ENCODE assay signal across 23 cellular contexts in genomic region chr11:129146196-129146595, GRCh38. TPM values are rescaled to one million over a fixed set of nuclear protein-coding genes. Genes with fewer than 3 reads are reported as not detected.
A peak's percentile ranks its signal among the peaks of the same experiment; 100 is the strongest.
DNase-seq lines count a peak whose midpoint lies in the region; ATAC-seq, FAIRE-seq and TF ChIP-seq lines count a peak whose summit lies in the region.
"Had no signal": no experiment of that assay in that cellular context is flagged by ENCODE, and none has a peak within 500 bp of the region (broad histone marks: within the 10 kb centered on the region; RNA-seq: fewer than 3 reads in every experiment).

No MANE protein-coding gene starts in this region.

- H3K9me3 Mint-ChIP-seq in CD14-positive monocyte, result peaks cover 18 to 28% (median 22%) of the 10 kb centered on the region in 7 donors
- H3K9me3 Mint-ChIP-seq in activated CD8-positive, alpha-beta T cell treated with anti-CD3 and anti-CD28 coated beads, Interleukin-2, amount 10 ng/mL, durations not matched to agents 7 days and 5 days (ENCODE audit: insufficient read depth), result peaks cover 15% of the 10 kb centered on the region

- H3K4me1 Mint-ChIP-seq in CD14-positive monocyte, result peaks cover 2% of the 10 kb centered on the region
- no peaks in the 10 kb centered on the region for H3K4me1 Mint-ChIP-seq in activated CD8-positive, alpha-beta T cell treated with anti-CD3 and anti-CD28 coated beads, Interleukin-2, amount 10 ng/mL, durations not matched to agents 7 days and 5 days (ENCODE audit: low read depth)
- H3K4me1 Mint-ChIP-seq: activated naive CD8-positive, alpha-beta T cell treated with anti-CD3 and anti-CD28 coated beads, Interleukin-2, amount 50 U/mL, for 24 hours; CD4-positive, CD25-positive, alpha-beta regulatory T cell had no signal

- in situ Hi-C loops in GM23248 (cut with MboI) (no loop called here), HepG2 (cut with HindIII; ENCODE audit: extremely low pct_ligation_motif_present, low pct_unique_long_range_greater_than_20kb) (no loop called here)

- ATAC-seq in activated CD8-positive, alpha-beta T cell treated with anti-CD3 and anti-CD28 coated beads, Interleukin-2, amount 10 ng/mL, durations not matched to agents 7 days and 5 days, result no peak
- no peak for ATAC-seq in HepG2
- ATAC-seq: activated naive CD8-positive, alpha-beta T cell treated with anti-CD3 and anti-CD28 coated beads, Interleukin-2, amount 50 U/mL, for 24 hours; esophagus mucosa; K562; left lobe of liver had no signal

- H3K4me2 ChIP-seq in GM23248 (ENCODE audit: unreplicated experiment) (no peak overlapping the region), keratinocyte (ENCODE audit: control insufficient read depth, extremely low read depth, insufficient read depth, low read depth, low read length) (peak overlapping the region; percentile 3), HepG2 (ENCODE audit: low read depth, low read length) (no peak overlapping the region)

- FAIRE-seq in keratinocyte (lab: Jason Lieb, UNC) (peak; percentile 65), HepG2 (lab: Jason Lieb, UNC) (no peak)
- FAIRE-seq: K562 had no signal

- H3K36me3 ChIP-seq in GM23248 (ENCODE audit: low read depth) (no peaks in the 10 kb centered on the region), keratinocyte (ENCODE audit: control insufficient read depth in 2 of 2, extremely low read depth in 1 of 2, insufficient read depth in 2 of 2, low read length in 2 of 2) (no peaks in the 10 kb centered on the region), HepG2 (replicated peaks in 1 of 2; ENCODE audit: control insufficient read depth in 1 of 2, insufficient read depth in 2 of 2, low read length in 2 of 2) (no peaks in the 10 kb centered on the region)
- H3K36me3 ChIP-seq: cardiac muscle cell, vagina had no signal

- no peak overlapping the region for H3K27ac Mint-ChIP-seq in CD14-positive monocyte
- no peak overlapping the region for H3K27ac Mint-ChIP-seq in activated CD8-positive, alpha-beta T cell treated with anti-CD3 and anti-CD28 coated beads, Interleukin-2, amount 10 ng/mL, durations not matched to agents 7 days and 5 days
- H3K27ac Mint-ChIP-seq: activated naive CD8-positive, alpha-beta T cell treated with anti-CD3 and anti-CD28 coated beads, Interleukin-2, amount 50 U/mL, for 24 hours; CD4-positive, CD25-positive, alpha-beta regulatory T cell; nephron progenitor cell had no signal

- H2AFZ ChIP-seq in GM23248 (no peak overlapping the region), keratinocyte (ENCODE audit: control insufficient read depth, low read length) (no peak overlapping the region), HepG2 (ENCODE audit: low read length) (no peak overlapping the region)

- H3K4me1 ChIP-seq in GM23248 (ENCODE audit: insufficient read depth), result peaks cover 24% of the 10 kb centered on the region
- peaks cover 44% of the 10 kb centered on the region for H3K4me1 ChIP-seq in keratinocyte (ENCODE audit: control insufficient read depth, extremely low read depth, insufficient read depth, low read length)
- H3K4me1 ChIP-seq in HepG2 (ENCODE audit: insufficient read depth, low read length), result peaks cover 37% of the 10 kb centered on the region

- H4K20me1 ChIP-seq in GM23248 (ENCODE audit: insufficient read depth) (no peaks in the 10 kb centered on the region), keratinocyte (ENCODE audit: control insufficient read depth, extremely low read depth, insufficient read depth, low read length) (no peaks in the 10 kb centered on the region), HepG2 (ENCODE audit: insufficient read depth, low read length) (no peaks in the 10 kb centered on the region)

- TF ChIP-seq POLR2A in HepG2 (IDR thresholded peaks at IDR 0.05; ENCODE audit: insufficient read depth in 1 of 2, low read depth in 2 of 2, low read length in 2 of 2), result no peak

- DNase-seq in GM23248 (peak; percentile 6), RWPE1 (ENCODE audit: low spot score) (peak; percentile 5), dermis blood vessel endothelial cell (peak; percentile 11), keratinocyte (ENCODE audit: low read depth, low spot score) (no peak), CD14-positive monocyte (ENCODE audit: low spot score) (no peak), HepG2 (ENCODE audit: low spot score) (no peak), GDM1 (lab: John Stamatoyannopoulos, UW) (no peak)
- DNase-seq in activated CD8-positive, alpha-beta T cell treated with anti-CD3 and anti-CD28 coated beads, Interleukin-2, amount 10 ng/mL, durations not matched to agents 7 days and 5 days, result no peak
- DNase-seq: activated CD8-positive, alpha-beta memory T cell treated with anti-CD3 and anti-CD28 coated beads, Interleukin-2, amount 50 U/mL, for 48 hours; activated naive CD8-positive, alpha-beta T cell treated with anti-CD3 and anti-CD28 coated beads, Interleukin-2, amount 50 U/mL, for 24 hours; CD4-positive, CD25-positive, alpha-beta regulatory T cell; DMS 273 treated with DMSO at 0.1 percent for 48 hours; GF-D8; head of caudate nucleus; midbrain; NCI-H1694; nephron progenitor cell; T-helper 1 cell had no signal

- POLR2A ChIA-PET in RWPE1 (lab: Yijun Ruan, JAX; ENCODE audit: low non-redundant PET), result no interaction called here
- POLR2A ChIA-PET in activated CD8-positive, alpha-beta T cell treated with anti-CD3 and anti-CD28 coated beads, Interleukin-2, amount 10 ng/mL, durations not matched to agents 7 days and 5 days (lab: Charles Lee), result no interaction called here
- POLR2A ChIA-PET in HepG2 (lab: Yijun Ruan, JAX), result no interaction called here

- H3K79me2 ChIP-seq in GM23248 (ENCODE audit: insufficient read depth) (peaks cover 60% of the 10 kb centered on the region), keratinocyte (ENCODE audit: control insufficient read depth, insufficient read depth, low read length) (peaks cover 49% of the 10 kb centered on the region), HepG2 (ENCODE audit: insufficient read depth, low read length) (peaks cover 10% of the 10 kb centered on the region)

- intact Hi-C loops in CD14-positive monocyte (cut with micrococcal nuclease) (no loop called here), HepG2 (cut with micrococcal nuclease; ENCODE audit: unreplicated experiment) (no loop called here)

- CTCF ChIA-PET in RWPE1 (lab: Yijun Ruan, JAX) (interaction anchor here (0.6 to 0.7 kb wide), 2 partner anchors 23 to 1111 kb away, joined by 3 to 4 read pairs; no protein-coding TSS in a partner anchor), HepG2 (lab: Yijun Ruan, JAX; ENCODE audit: low intra/inter-chr PET ratio, low total read pairs) (no interaction called here)
- CTCF ChIA-PET in activated CD8-positive, alpha-beta T cell treated with anti-CD3 and anti-CD28 coated beads, Interleukin-2, amount 10 ng/mL, durations not matched to agents 7 days and 5 days (lab: Charles Lee), result no interaction called here

- no peak overlapping the region for H3K27ac ChIP-seq in GM23248
- H3K27ac ChIP-seq in RWPE1, result no peak overlapping the region
- peak overlapping the region; percentile 40 for H3K27ac ChIP-seq in keratinocyte (ENCODE audit: control insufficient read depth, insufficient read depth, low read length)
- H3K27ac ChIP-seq in HepG2 (ENCODE audit: extremely low read length, insufficient read depth, low read length), result no peak overlapping the region
- H3K27ac ChIP-seq: cardiac muscle cell, vagina had no signal

- no peaks in the 10 kb centered on the region for H3K27me3 Mint-ChIP-seq in CD14-positive monocyte (ENCODE audit: low read depth in 3 of 3)
- H3K27me3 Mint-ChIP-seq in activated CD8-positive, alpha-beta T cell treated with anti-CD3 and anti-CD28 coated beads, Interleukin-2, amount 10 ng/mL, durations not matched to agents 7 days and 5 days (ENCODE audit: low read depth), result no peaks in the 10 kb centered on the region
- H3K27me3 Mint-ChIP-seq: activated naive CD8-positive, alpha-beta T cell treated with anti-CD3 and anti-CD28 coated beads, Interleukin-2, amount 50 U/mL, for 24 hours had no signal

- no peaks in the 10 kb centered on the region for H3K9me3 ChIP-seq in GM23248 (ENCODE audit: low read depth)
- no peaks in the 10 kb centered on the region for H3K9me3 ChIP-seq in keratinocyte (ENCODE audit: control insufficient read depth, low read depth, low read length)
- no peaks in the 10 kb centered on the region for H3K9me3 ChIP-seq in HepG2 (ENCODE audit: low read length)
- H3K9me3 ChIP-seq: vagina had no signal

- no peak for TF ChIP-seq EP300 in HepG2 (IDR thresholded peaks at IDR 0.05; ENCODE audit: low read depth in 2 of 2, low read length in 2 of 2)
- no peak for TF ChIP-seq EP300 in HepG2 (CRISPR knock-in tag; IDR thresholded peaks at IDR 0.05; ENCODE audit: borderline replicate concordance)

- TF ChIP-seq CTCF in RWPE1 (conservative IDR thresholded peaks at IDR 0.05; ENCODE audit: low read depth) (no peak), keratinocyte (optimal IDR thresholded peaks at IDR 0.05 in 1 of 3, IDR thresholded peaks at IDR 0.05 in 1 of 3, conservative IDR thresholded peaks at IDR 0.05 in 1 of 3; ENCODE audit: extremely low read depth in 1 of 3, insufficient read depth in 2 of 3, low read length in 3 of 3) (no peak), CD14-positive monocyte (IDR thresholded peaks at IDR 0.05) (no peak), HepG2 (CRISPR knock-in tag; IDR thresholded peaks at IDR 0.05) (no peak)

- H3K9me2 ChIP-seq in GM23248 (ENCODE audit: insufficient read depth), result no peaks in the 10 kb centered on the region

- TF ChIP-seq RAD21 in HepG2 (CRISPR knock-in tag; IDR thresholded peaks at IDR 0.05), result no peak

- H3K27me3 ChIP-seq in GM23248 (replicated peaks; ENCODE audit: insufficient read depth), result no peaks in the 10 kb centered on the region
- H3K27me3 ChIP-seq in keratinocyte (ENCODE audit: control insufficient read depth, extremely low read depth, insufficient read depth, low read length), result no peaks in the 10 kb centered on the region
- no peaks in the 10 kb centered on the region for H3K27me3 ChIP-seq in HepG2 (ENCODE audit: control insufficient read depth in 1 of 2, insufficient read depth in 2 of 2, low read length in 2 of 2)
- H3K27me3 ChIP-seq: cardiac muscle cell, vagina had no signal

- H3K4me3 ChIP-seq in GM23248 (no peak overlapping the region), keratinocyte (ENCODE audit: control insufficient read depth in 2 of 3, extremely low read depth in 1 of 3, insufficient read depth in 2 of 3, low read depth in 1 of 3, low read length in 3 of 3) (no peak overlapping the region), HepG2 (replicated peaks in 1 of 3; ENCODE audit: insufficient read depth in 1 of 3, low read depth in 2 of 3, low read length in 3 of 3) (no peak overlapping the region)
- H3K4me3 ChIP-seq: cardiac muscle cell, K562, vagina had no signal

- dilution Hi-C loops in keratinocyte (cut with MboI; ENCODE audit: extremely low pct_ligation_motif_present, low sequenced_read_pairs), result no loop called here

- no TSS peak for BruUV-seq in HepG2 (replicated peaks; lab: Mats Ljungman, UMichigan)

- H3K9ac ChIP-seq in GM23248 (no peak overlapping the region), keratinocyte (ENCODE audit: control insufficient read depth, extremely low read depth, insufficient read depth, low read length) (no peak overlapping the region), HepG2 (ENCODE audit: insufficient read depth, low read depth, low read length) (no peak overlapping the region)

- peaks cover 2 to 11% of the 10 kb centered on the region in 2 donors for H3K36me3 Mint-ChIP-seq in CD14-positive monocyte
- H3K36me3 Mint-ChIP-seq in activated CD8-positive, alpha-beta T cell treated with anti-CD3 and anti-CD28 coated beads, Interleukin-2, amount 10 ng/mL, durations not matched to agents 7 days and 5 days (ENCODE audit: low read depth), result no peaks in the 10 kb centered on the region

- H3F3A ChIP-seq in GM23248 (ENCODE audit: insufficient read depth), result peaks cover 12% of the 10 kb centered on the region; the same call in 1 of the 2 replicates

- no peaks in the 10 kb centered on the region for H3K9me1 ChIP-seq in keratinocyte (ENCODE audit: control insufficient read depth, extremely low read depth, insufficient read depth, low read length)

- H3K4me3 Mint-ChIP-seq in CD14-positive monocyte, result no peak overlapping the region
- H3K4me3 Mint-ChIP-seq in activated CD8-positive, alpha-beta T cell treated with anti-CD3 and anti-CD28 coated beads, Interleukin-2, amount 10 ng/mL, durations not matched to agents 7 days and 5 days, result no peak overlapping the region
- H3K4me3 Mint-ChIP-seq: activated naive CD8-positive, alpha-beta T cell treated with anti-CD3 and anti-CD28 coated beads, Interleukin-2, amount 50 U/mL, for 24 hours; CD4-positive, CD25-positive, alpha-beta regulatory T cell; nephron progenitor cell had no signal

- 75 to 77% methylated on average over 2 of the region's 2 CpGs for WGBS in GM23248 (ENCODE audit: low coverage in 1 of 2, low lambda C conversion rate in 2 of 2, missing lambda C conversion rate in 2 of 2), 2 experiments
- WGBS in HepG2 (ENCODE audit: low lambda C conversion rate), result 98% methylated on average over 2 of the region's 2 CpGs

RNA-seq across cellular contexts. Expression of gene ARHGAP32, which starts 45.9 kb away (rescaled TPM):
- total RNA-seq in GM23248 (2014; rRNA removed; shearing (Covaris generic)), result 4.7 and 5.5 TPM in 2 replicates
- 1.2 and 1.3 TPM in 2 replicates for polyA plus RNA-seq in GM23248 (2016; fragmentation: Nextera tagmentation; extraction: Ambion mirVana)
- 6.6 and 9.0 TPM in 2 replicates for total RNA-seq in dermis blood vessel endothelial cell
- 10.8 to 13.0 TPM (median 12.3 TPM) in 3 replicates for polyA plus RNA-seq in keratinocyte
- 11.4 TPM for polyA plus RNA-seq in keratinocyte (2011; ENCODE audit: low read depth)
- polyA plus RNA-seq in keratinocyte (2011; cell fraction: cytosol; rRNA removed), result 6.0 and 9.5 TPM in 2 replicates
- 33.4 and 33.7 TPM in 2 replicates for polyA plus RNA-seq in keratinocyte (2011; cell fraction: nucleus; rRNA removed)
- 8.1 and 12.5 TPM in 2 replicates for polyA plus RNA-seq in keratinocyte (2012; ENCODE audit: low replicate concordance)
- 28.3 to 40.0 TPM (median 37.6 TPM) in 3 replicates for polyA minus RNA-seq in keratinocyte
- polyA minus RNA-seq in keratinocyte (2011; cell fraction: cytosol; rRNA and poly(A)+ RNA removed), result 13.0 TPM
- polyA minus RNA-seq in keratinocyte (2011; cell fraction: nucleus; rRNA and poly(A)+ RNA removed), result 27.0 and 61.4 TPM in 2 replicates
- polyA plus RNA-seq in CD14-positive monocyte, result under 1 TPM; 0.13 to 0.72 TPM
- 1 to 10 TPM; 2.0 to 2.5 TPM for total RNA-seq in activated CD8-positive, alpha-beta T cell treated with anti-CD3 and anti-CD28 coated beads, Interleukin-2, amount 10 ng/mL, durations not matched to agents 7 days and 5 days
- 6.3 and 8.3 TPM in 2 replicates for total RNA-seq in HepG2 (2016; rRNA removed; fragmentation: Illumina TruSeq; extraction: Trizol)
- 21.8 and 24.5 TPM in 2 replicates for total RNA-seq in HepG2 (2016; cell fraction: cytosol; rRNA removed; fragmentation: Illumina TruSeq; extraction: Trizol; ENCODE audit: low read depth)
- 7.2 and 8.3 TPM in 2 replicates for total RNA-seq in HepG2 (2016; cell fraction: insoluble cytoplasmic fraction; rRNA removed; fragmentation: Illumina TruSeq; extraction: Trizol)
- 9.4 and 10.7 TPM in 2 replicates for total RNA-seq in HepG2 (2016; cell fraction: membrane; rRNA removed; fragmentation: Illumina TruSeq; extraction: Trizol)
- total RNA-seq in HepG2 (2016; cell fraction: nucleus; rRNA removed; fragmentation: Illumina TruSeq; extraction: Trizol), result 12.7 and 17.3 TPM in 2 replicates
- polyA plus RNA-seq in HepG2 (2011; rRNA removed), result 6.6 and 8.2 TPM in 2 replicates
- polyA plus RNA-seq in HepG2 (2011; cell fraction: cytosol; rRNA removed), result 5.4 and 5.7 TPM in 2 replicates
- 11.8 and 12.2 TPM in 2 replicates for polyA plus RNA-seq in HepG2 (2011; cell fraction: nucleus; rRNA removed)
- polyA plus RNA-seq in HepG2 (2012), result 4.1 and 5.0 TPM in 2 replicates
- 0.71 and 0.82 TPM in 2 replicates for polyA plus RNA-seq in HepG2 (2016; cell fraction: cytosol; fragmentation: Illumina TruSeq; extraction: Trizol; ENCODE audit: low read depth)
- 4.4 and 4.7 TPM in 2 replicates for polyA plus RNA-seq in HepG2 (2016; cell fraction: insoluble cytoplasmic fraction; fragmentation: Illumina TruSeq; extraction: Trizol; ENCODE audit: low read depth)
- polyA plus RNA-seq in HepG2 (2016; cell fraction: membrane; fragmentation: Illumina TruSeq; extraction: Trizol; ENCODE audit: low read depth), result 1.1 TPM in 2 replicates
- 10.0 and 10.5 TPM in 2 replicates for polyA plus RNA-seq in HepG2 (2016; cell fraction: nucleus; fragmentation: Illumina TruSeq; extraction: Trizol; ENCODE audit: insufficient read depth, low read depth)
- polyA minus RNA-seq in HepG2 (2011; rRNA and poly(A)+ RNA removed; ENCODE audit: low replicate concordance), result 8.1 and 27.5 TPM in 2 replicates
- 12.5 and 12.9 TPM in 2 replicates for polyA minus RNA-seq in HepG2 (2011; cell fraction: cytosol; rRNA and poly(A)+ RNA removed)
- polyA minus RNA-seq in HepG2 (2011; cell fraction: nucleus; rRNA and poly(A)+ RNA removed), result 30.4 and 32.9 TPM in 2 replicates
- polyA plus RNA-seq: K562 had no signal

Comparison
In these comparisons a context has a peak if more than half of its experiments do, and no peak if none do; other contexts are left out.
1. DNase-seq: peak in GM23248 (single experiment), RWPE1 (single experiment) and dermis blood vessel endothelial cell (single experiment); none in keratinocyte (single experiment), CD14-positive monocyte (single experiment), activated CD8-positive, alpha-beta T cell treated with anti-CD3 and anti-CD28 coated beads, Interleukin-2, amount 10 ng/mL, durations not matched to agents 7 days and 5 days (single experiment), HepG2 (single experiment) and GDM1 (single experiment).